Comparison of ENCODE assay signal across 11 cellular contexts in genomic region chr19:54239491-54240371, GRCh38. TPM values are rescaled to one million over a fixed set of nuclear protein-coding genes. Genes with fewer than 3 reads are reported as not detected.
DNase-seq lines count a peak whose midpoint lies in the region; ATAC-seq and TF ChIP-seq lines count a peak whose summit lies in the region.
"Not testable (repeated sequence)": the region's sequence is repeated elsewhere in the genome, so short reads cannot be mapped to it uniquely, and the experiment has no call there.
"Had no signal": no experiment of that assay in that cellular context is flagged by ENCODE, and none has a peak within 500 bp of the region (broad histone marks: within the 10 kb centered on the region; RNA-seq: fewer than 3 reads in every experiment).

No MANE protein-coding gene starts in this region.

- TF ChIP-seq CTCF in GM23338 (conservative IDR thresholded peaks at IDR 0.05; ENCODE audit: low read depth in 2 of 2); foreskin keratinocyte (conservative IDR thresholded peaks at IDR 0.05); lower lobe of right lung (IDR thresholded peaks at IDR 0.05); upper lobe of right lung (IDR thresholded peaks at IDR 0.05): not testable (repeated sequence)

- H3K9me3 ChIP-seq in lower lobe of right lung, upper lobe of right lung: not testable (repeated sequence)

- intact Hi-C loops in lower lobe of right lung (cut with DNase I); upper lobe of right lung (cut with DNase I): not testable (repeated sequence)
- intact Hi-C loops in sciatic nerve (cut with DNase I): loop anchor here (10.0 kb wide), 1 partner anchor 65 kb away; the partner anchor contains the start of gene TMC4

- H3K4me3 Mint-ChIP-seq in GM23338; activated naive CD4-positive, alpha-beta T cell treated with anti-CD3 and anti-CD28 coated beads, Interleukin-2, amount 50 U/mL, for 24 hours: not testable (repeated sequence)

- H4K20me1 ChIP-seq in GM23338 (replicated peaks; ENCODE audit: insufficient read depth): not testable (repeated sequence)

- not testable (repeated sequence) for H3K36me3 ChIP-seq in GM23338 (ENCODE audit: insufficient read depth); lower lobe of right lung; upper lobe of right lung

- H3K4me1 ChIP-seq in GM23338 (ENCODE audit: insufficient read depth); foreskin keratinocyte; lower lobe of right lung; upper lobe of right lung: not testable (repeated sequence)

- not testable (repeated sequence) for H3F3A ChIP-seq in GM23338 (replicated peaks; ENCODE audit: low read depth)

- H3K4me3 ChIP-seq in GM23338, lower lobe of right lung, upper lobe of right lung: not testable (repeated sequence)

- H3K9me3 Mint-ChIP-seq in GM23338; activated naive CD4-positive, alpha-beta T cell treated with anti-CD3 and anti-CD28 coated beads, Interleukin-2, amount 50 U/mL, for 24 hours: not testable (repeated sequence)

- not testable (repeated sequence) for H3K4me1 Mint-ChIP-seq in GM23338; activated naive CD4-positive, alpha-beta T cell treated with anti-CD3 and anti-CD28 coated beads, Interleukin-2, amount 50 U/mL, for 24 hours

- H3K9me2 ChIP-seq in GM23338 (ENCODE audit: insufficient read depth): not testable (repeated sequence)

- not testable (repeated sequence) for H3K4me2 ChIP-seq in GM23338

- not testable (repeated sequence) for H3K79me2 ChIP-seq in GM23338 (replicated peaks; ENCODE audit: insufficient read depth)

- ATAC-seq in GM23338: peak; percentile 25; the same call in 2 of the 3 replicates
- ATAC-seq in foreskin keratinocyte: peak; percentile 66
- peak; percentile 44 to 62 for ATAC-seq in lower lobe of right lung
- peak; percentile 22 for ATAC-seq in sciatic nerve
- peak; percentile 26 for ATAC-seq in upper lobe of right lung

- not testable (repeated sequence) for DNase-seq in GM23338 (ENCODE audit: low spot score); foreskin keratinocyte; lower lobe of right lung; sciatic nerve (ENCODE audit: low spot score)
- DNase-seq in upper lobe of right lung: peak; percentile 56

- not testable (repeated sequence) for H2AFZ ChIP-seq in GM23338

- not testable (repeated sequence) for H3K36me3 Mint-ChIP-seq in GM23338 (ENCODE audit: low read depth); activated naive CD4-positive, alpha-beta T cell treated with anti-CD3 and anti-CD28 coated beads, Interleukin-2, amount 50 U/mL, for 24 hours

- H3K27me3 ChIP-seq in GM23338 (ENCODE audit: insufficient read depth); foreskin keratinocyte; lower lobe of right lung (ENCODE audit: low read depth); upper lobe of right lung: not testable (repeated sequence)

- H3K27ac Mint-ChIP-seq in GM23338: not testable (repeated sequence)
- peak overlapping the region; percentile 27 for H3K27ac Mint-ChIP-seq in activated naive CD4-positive, alpha-beta T cell treated with anti-CD3 and anti-CD28 coated beads, Interleukin-2, amount 50 U/mL, for 24 hours

- H3K27me3 Mint-ChIP-seq in GM23338 (ENCODE audit: insufficient read depth, low read depth, poor library complexity); activated naive CD4-positive, alpha-beta T cell treated with anti-CD3 and anti-CD28 coated beads, Interleukin-2, amount 50 U/mL, for 24 hours: not testable (repeated sequence)

- not testable (repeated sequence) for H3K27ac ChIP-seq in GM23338 (ENCODE audit: low read depth); foreskin keratinocyte; lower lobe of right lung; upper lobe of right lung

RNA-seq across cellular contexts. Expression of gene LILRA6, which starts 2.9 kb away (rescaled TPM):
- total RNA-seq in GM23338 (2014; rRNA removed; shearing (Covaris generic)): not detected in 2 replicates
- polyA plus RNA-seq in GM23338 (2016; fragmentation: Nextera tagmentation; extraction: Ambion mirVana): not detected in 2 replicates
- total RNA-seq in foreskin keratinocyte: not detected in 2 replicates
- not detected in 2 replicates for polyA plus RNA-seq in foreskin keratinocyte
- total RNA-seq in lower lobe of right lung: 36.9 TPM
- 11.4 TPM for total RNA-seq in sciatic nerve
- total RNA-seq in upper lobe of right lung: 21.4 TPM
- total RNA-seq: Calu3, G401, H9, OCI-LY7 had no signal

RNA-seq across cellular contexts. Expression of gene LILRB3, which starts 16.9 kb away (rescaled TPM):
- total RNA-seq in GM23338 (2014; rRNA removed; shearing (Covaris generic)): not detected in 2 replicates
- polyA plus RNA-seq in GM23338 (2016; fragmentation: Nextera tagmentation; extraction: Ambion mirVana): not detected in 2 replicates
- not detected in 2 replicates for total RNA-seq in foreskin keratinocyte
- polyA plus RNA-seq in foreskin keratinocyte: 0.03 TPM in 1 of 2 replicates, not detected in the other
- 85.6 TPM for total RNA-seq in lower lobe of right lung
- total RNA-seq in sciatic nerve: 23.9 TPM
- total RNA-seq in upper lobe of right lung: 61.5 TPM
- total RNA-seq: Calu3, H9, OCI-LY7 had no signal

RNA-seq across cellular contexts. Expression of gene LILRB5, which starts 17.3 kb away (rescaled TPM):
- total RNA-seq in GM23338 (2014; rRNA removed; shearing (Covaris generic)): not detected in 2 replicates
- polyA plus RNA-seq in GM23338 (2016; fragmentation: Nextera tagmentation; extraction: Ambion mirVana): not detected in 2 replicates
- not detected in 2 replicates for total RNA-seq in foreskin keratinocyte
- polyA plus RNA-seq in foreskin keratinocyte: not detected in 2 replicates
- 16.0 TPM for total RNA-seq in lower lobe of right lung
- 24.1 TPM for total RNA-seq in sciatic nerve
- 9.1 TPM for total RNA-seq in upper lobe of right lung
- total RNA-seq: Calu3; CD4-positive, alpha-beta T cell; G401; OCI-LY7 had no signal

RNA-seq across cellular contexts. Expression of gene RPS9, which starts 39.1 kb away (rescaled TPM):
- total RNA-seq in GM23338 (2014; rRNA removed; shearing (Covaris generic)): 1,754 and 2,101 TPM in 2 replicates
- polyA plus RNA-seq in GM23338 (2016; fragmentation: Nextera tagmentation; extraction: Ambion mirVana) (1,060 and 1,149 TPM in 2 replicates), foreskin keratinocyte (2,319 and 2,496 TPM in 2 replicates)
- total RNA-seq in foreskin keratinocyte (1,345 and 1,415 TPM in 2 replicates), lower lobe of right lung (1,086 TPM), sciatic nerve (1,121 TPM), upper lobe of right lung (1,039 TPM)

RNA-seq across cellular contexts. Expression of gene LILRB2, which starts 41.2 kb away (rescaled TPM):
- total RNA-seq in GM23338 (2014; rRNA removed; shearing (Covaris generic)): not detected in 2 replicates
- polyA plus RNA-seq in GM23338 (2016; fragmentation: Nextera tagmentation; extraction: Ambion mirVana) (not detected in 2 replicates), foreskin keratinocyte (not detected in 2 replicates)
- total RNA-seq in foreskin keratinocyte (not detected in 2 replicates), lower lobe of right lung (26.1 TPM), sciatic nerve (12.9 TPM), upper lobe of right lung (18.8 TPM)
- total RNA-seq: Calu3, G401, H9, OCI-LY7 had no signal

Comparison
In these comparisons a context has a peak if more than half of its experiments do, and no peak if none do; other contexts are left out.
1. RNA of gene LILRA6, which starts 2.9 kb away (total RNA-seq): 36.9 TPM in lower lobe of right lung (single experiment), 21.4 TPM in upper lobe of right lung (single experiment) and 11.4 TPM in sciatic nerve (single experiment); not detected in foreskin keratinocyte and not detected in GM23338; every median in the first group is over 10 times any median in the second.
2. RNA of gene LILRB3, which starts 16.9 kb away (total RNA-seq): 85.6 TPM in lower lobe of right lung (single experiment), 61.5 TPM in upper lobe of right lung (single experiment) and 23.9 TPM in sciatic nerve (single experiment); not detected in GM23338 and not detected in foreskin keratinocyte; every median in the first group is over 10 times any median in the second.
3. RNA of gene LILRB5, which starts 17.3 kb away (total RNA-seq): 24.1 TPM in sciatic nerve (single experiment), 16.0 TPM in lower lobe of right lung (single experiment) and 9.1 TPM in upper lobe of right lung (single experiment); not detected in GM23338 and not detected in foreskin keratinocyte; every median in the first group is over 10 times any median in the second.
4. Peak in every context shown above with its lines, with median percentiles within 50 percentile points of each other: ATAC-seq.